ENCODE assay signal across 1 cellular context in the genomic region with DNA sequence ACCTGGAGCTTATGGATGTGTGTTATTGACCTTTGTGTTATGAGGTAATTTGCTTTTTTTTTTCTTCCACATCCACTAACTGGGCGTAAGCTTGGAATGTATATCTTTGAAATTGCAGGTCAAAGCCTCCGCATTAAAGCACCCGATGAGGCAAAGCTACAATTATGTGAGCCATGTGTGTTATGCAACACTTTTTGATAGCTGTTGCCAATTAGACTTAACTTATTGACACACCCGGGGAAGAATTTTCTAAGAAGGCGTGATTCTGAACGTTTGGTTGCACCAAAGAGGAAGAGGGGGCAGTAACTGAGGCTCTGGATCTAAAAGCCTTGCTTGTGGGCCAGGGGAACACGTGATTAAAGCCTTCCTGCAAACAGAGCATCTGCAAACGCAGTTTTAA.
TF ChIP-seq lines count a peak whose summit lies in the region.

No MANE protein-coding gene starts in this region.

TF ChIP-seq in SK-N-SH, 30 proteins besides CTCF, POLR2A, EP300 and RAD21 (continued from another document):
- TF ChIP-seq, protein P1, sequence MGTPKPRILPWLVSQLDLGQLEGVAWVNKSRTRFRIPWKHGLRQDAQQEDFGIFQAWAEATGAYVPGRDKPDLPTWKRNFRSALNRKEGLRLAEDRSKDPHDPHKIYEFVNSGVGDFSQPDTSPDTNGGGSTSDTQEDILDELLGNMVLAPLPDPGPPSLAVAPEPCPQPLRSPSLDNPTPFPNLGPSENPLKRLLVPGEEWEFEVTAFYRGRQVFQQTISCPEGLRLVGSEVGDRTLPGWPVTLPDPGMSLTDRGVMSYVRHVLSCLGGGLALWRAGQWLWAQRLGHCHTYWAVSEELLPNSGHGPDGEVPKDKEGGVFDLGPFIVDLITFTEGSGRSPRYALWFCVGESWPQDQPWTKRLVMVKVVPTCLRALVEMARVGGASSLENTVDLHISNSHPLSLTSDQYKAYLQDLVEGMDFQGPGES (IDR thresholded peaks at IDR 0.05; ENCODE audit: low read depth, low read length): no peak
- TF ChIP-seq MAX (IDR thresholded peaks at IDR 0.05; ENCODE audit: low read depth) (no peak), CHD2 (IDR thresholded peaks at IDR 0.05; ENCODE audit: low read length, partially characterized antibody) (no peak)
